21 cellular contexts compared by ENCODE assay signal in genomic region chr2:168517801-168518200, GRCh38.
DNase-seq lines count a peak whose midpoint lies in the region; ATAC-seq, FAIRE-seq and TF ChIP-seq lines count a peak whose summit lies in the region.
"Had no signal": no experiment of that assay in that cellular context is flagged by ENCODE, and none has a peak within 500 bp of the region (broad histone marks: within the 10 kb centered on the region; RNA-seq: fewer than 3 reads in every experiment).

No MANE protein-coding gene starts in this region.

- H3K4me3 Mint-ChIP-seq in chondrocyte (ENCODE audit: unreplicated experiment): no peak overlapping the region
- H3K4me3 Mint-ChIP-seq: activated CD4-positive, alpha-beta memory T cell treated with anti-CD3 and anti-CD28 coated beads for 36 hours; activated T-cell treated with anti-CD3 and anti-CD28 coated beads, Interleukin-2, amount 50 U/mL, for 24 hours had no signal

- TF ChIP-seq CTCF in heart left ventricle (IDR thresholded peaks at IDR 0.05) (no peak), chondrocyte (IDR thresholded peaks at IDR 0.05) (no peak), keratinocyte (optimal IDR thresholded peaks at IDR 0.05 in 1 of 3, IDR thresholded peaks at IDR 0.05 in 1 of 3, conservative IDR thresholded peaks at IDR 0.05 in 1 of 3; ENCODE audit: extremely low read depth in 1 of 3, insufficient read depth in 2 of 3, low read length in 3 of 3) (no peak), vagina (IDR thresholded peaks at IDR 0.05) (no peak)

- peaks cover 82% of the 10 kb centered on the region for H3K4me1 Mint-ChIP-seq in chondrocyte (ENCODE audit: low read depth)

- dilution Hi-C loops in keratinocyte (cut with MboI; ENCODE audit: extremely low pct_ligation_motif_present, low sequenced_read_pairs): no loop called here

- H3K36me3 ChIP-seq in heart left ventricle (no peaks in the 10 kb centered on the region), keratinocyte (ENCODE audit: control insufficient read depth in 2 of 2, extremely low read depth in 1 of 2, insufficient read depth in 2 of 2, low read length in 2 of 2) (no peaks in the 10 kb centered on the region), vagina (no peaks in the 10 kb centered on the region)
- H3K36me3 ChIP-seq: tibial nerve had no signal

- peak overlapping the region; percentile 14 for H3K9ac ChIP-seq in keratinocyte (ENCODE audit: control insufficient read depth, extremely low read depth, insufficient read depth, low read length)

- intact Hi-C loops in heart left ventricle (cut with DNase I): loop anchor here in 3 of 10 donors (5.0 kb wide), 3 partner anchors 50 to 120 kb away; partner anchors contain the start of gene CERS6 (in 1 of the 3)
- intact Hi-C loops in left ventricle myocardium superior (cut with micrococcal nuclease): no loop called here
- intact Hi-C loops in vagina (cut with DNase I): no loop called here

- H3K27ac ChIP-seq in heart left ventricle (peak overlapping the region in 11 of 12 donors; percentile 21 to 78 (median 52)), keratinocyte (ENCODE audit: control insufficient read depth, insufficient read depth, low read length) (peak overlapping the region; percentile 81), vagina (peak overlapping the region; percentile 13)

- H3K4me2 ChIP-seq in keratinocyte (ENCODE audit: control insufficient read depth, extremely low read depth, insufficient read depth, low read depth, low read length): peak overlapping the region; percentile 77

- H3K27me3 Mint-ChIP-seq in chondrocyte (ENCODE audit: low read depth): no peaks in the 10 kb centered on the region
- H3K27me3 Mint-ChIP-seq: activated CD4-positive, alpha-beta memory T cell treated with anti-CD3 and anti-CD28 coated beads for 36 hours; activated T-cell treated with anti-CD3 and anti-CD28 coated beads, Interleukin-2, amount 50 U/mL, for 24 hours had no signal

- no peaks in the 10 kb centered on the region for H4K20me1 ChIP-seq in keratinocyte (ENCODE audit: control insufficient read depth, extremely low read depth, insufficient read depth, low read length)

- ATAC-seq in heart left ventricle (no peak), left ventricle myocardium superior (no peak), GM18502 (IDR thresholded peaks at IDR 0.05; ENCODE audit: poor library complexity, unreplicated experiment) (no peak)

- FAIRE-seq in keratinocyte (lab: Jason Lieb, UNC): no peak
- FAIRE-seq: A204.1 had no signal

- H3K4me1 ChIP-seq in heart left ventricle (peaks cover 0 to 61% (median 33%) of the 10 kb centered on the region in 12 donors), keratinocyte (ENCODE audit: control insufficient read depth, extremely low read depth, insufficient read depth, low read length) (peaks cover 57% of the 10 kb centered on the region), vagina (peaks cover 80% of the 10 kb centered on the region)

- peaks cover 67% of the 10 kb centered on the region for H3K79me2 ChIP-seq in keratinocyte (ENCODE audit: control insufficient read depth, insufficient read depth, low read length)

- H3K9me3 Mint-ChIP-seq in chondrocyte (ENCODE audit: low read depth): no peaks in the 10 kb centered on the region
- H3K9me3 Mint-ChIP-seq: activated CD4-positive, alpha-beta memory T cell treated with anti-CD3 and anti-CD28 coated beads for 36 hours; activated T-cell treated with anti-CD3 and anti-CD28 coated beads, Interleukin-2, amount 50 U/mL, for 24 hours had no signal

- 77 to 84% (median 81%) methylated on average over 7 of the region's 7 CpGs for WGBS in heart left ventricle, 4 donors

- H3K9me3 ChIP-seq in heart left ventricle (no peaks in the 10 kb centered on the region), keratinocyte (ENCODE audit: control insufficient read depth, low read depth, low read length) (no peaks in the 10 kb centered on the region), vagina (no peaks in the 10 kb centered on the region)
- H3K9me3 ChIP-seq: tibial nerve had no signal

- H2AFZ ChIP-seq in keratinocyte (ENCODE audit: control insufficient read depth, low read length): no peak overlapping the region

- H3K4me3 ChIP-seq in heart left ventricle (no peak overlapping the region), keratinocyte (ENCODE audit: control insufficient read depth in 2 of 3, extremely low read depth in 1 of 3, insufficient read depth in 2 of 3, low read depth in 1 of 3, low read length in 3 of 3) (no peak overlapping the region), vagina (no peak overlapping the region)
- H3K4me3 ChIP-seq: tibial nerve had no signal

- TF ChIP-seq POLR2A in heart left ventricle (IDR thresholded peaks at IDR 0.05): no peak
- TF ChIP-seq POLR2A in vagina (IDR thresholded peaks at IDR 0.05): no peak

- H3K27me3 ChIP-seq in heart left ventricle: no peaks in the 10 kb centered on the region
- no peaks in the 10 kb centered on the region for H3K27me3 ChIP-seq in keratinocyte (ENCODE audit: control insufficient read depth, extremely low read depth, insufficient read depth, low read length)
- no peaks in the 10 kb centered on the region for H3K27me3 ChIP-seq in vagina
- H3K27me3 ChIP-seq: tibial nerve had no signal

- H3K9me1 ChIP-seq in keratinocyte (ENCODE audit: control insufficient read depth, extremely low read depth, insufficient read depth, low read length): peaks cover 2% of the 10 kb centered on the region

- DNase-seq in heart left ventricle: no peak
- DNase-seq in left ventricle myocardium superior: no peak
- DNase-seq in chondrocyte (ENCODE audit: low spot score): no peak
- DNase-seq in keratinocyte (ENCODE audit: low read depth, low spot score): no peak
- no peak for DNase-seq in vagina (ENCODE audit: extremely low spot score in 2 of 2)
- DNase-seq in NCI-H69 (lab: John Stamatoyannopoulos, UW): no peak
- DNase-seq in activated CD4-positive, CD25-positive, alpha-beta regulatory T cell treated with anti-CD3 and anti-CD28 coated beads, Interleukin-2, amount 50 U/mL, for 72 hours: no peak
- DNase-seq: activated CD4-positive, alpha-beta memory T cell treated with anti-CD3 and anti-CD28 coated beads for 36 hours; activated naive CD4-positive, alpha-beta T cell treated with anti-CD3 and anti-CD28 coated beads, Interleukin-2, amount 50 U/mL, for 16 hours; activated T-cell treated with anti-CD3 and anti-CD28 coated beads, Interleukin-2, amount 50 U/mL, for 24 hours; C1 segment of cervical spinal cord; effector CD4-positive, alpha-beta T cell; foreskin fibroblast; H7; NCI-H1092; NCI-H2107; posterior cingulate gyrus; stimulated activated CD4-positive, alpha-beta T cell treated with anti-CD3 and anti-CD28 coated beads, Interleukin-12 subunit alpha, Interleukin-12 subunit beta, amount 100 ng/mL, for 4 hours had no signal

- no peaks in the 10 kb centered on the region for H3K36me3 Mint-ChIP-seq in chondrocyte (ENCODE audit: low read depth)

- peak overlapping the region; percentile 45 for H3K27ac Mint-ChIP-seq in chondrocyte (ENCODE audit: unreplicated experiment)
- H3K27ac Mint-ChIP-seq: activated CD4-positive, alpha-beta memory T cell treated with anti-CD3 and anti-CD28 coated beads for 36 hours; activated T-cell treated with anti-CD3 and anti-CD28 coated beads, Interleukin-2, amount 50 U/mL, for 24 hours had no signal

Comparison
In these comparisons a context has a peak if more than half of its experiments do, and no peak if none do; other contexts are left out.
1. H3K27ac ChIP-seq: peak in every context shown above with its lines; median percentile 81 in keratinocyte; 52 in heart left ventricle; 13 in vagina.